7 cellular contexts compared by ENCODE assay signal in the genomic region with DNA sequence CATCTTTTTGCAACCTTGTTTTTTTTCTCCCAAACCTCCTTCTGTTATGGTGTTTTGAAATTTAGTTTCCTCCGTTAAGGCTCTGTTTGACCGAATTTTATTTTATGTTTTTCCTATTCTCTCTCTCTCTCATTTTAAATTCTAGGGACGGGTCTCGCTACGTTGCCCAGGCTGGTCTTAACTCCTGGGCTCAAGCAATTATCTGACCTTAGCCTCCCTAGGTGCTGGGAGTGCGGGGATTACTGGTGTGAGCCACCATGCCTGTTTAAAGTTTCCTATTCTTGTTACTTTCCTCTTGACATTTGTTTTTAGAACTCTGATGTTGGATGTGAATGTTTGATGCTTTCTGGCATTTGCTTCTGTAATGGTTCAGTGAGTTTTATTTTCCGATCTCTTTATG. TPM values are rescaled to one million over a fixed set of nuclear protein-coding genes. Genes with fewer than 3 reads are reported as not detected.
DNase-seq lines count a peak whose midpoint lies in the region; ATAC-seq and TF ChIP-seq lines count a peak whose summit lies in the region.

No MANE protein-coding gene starts in this region.

- H3K4me1 ChIP-seq in iPS-18a (ENCODE audit: control insufficient read depth, low read depth, low read length), result peaks cover 6% of the 10 kb centered on the region

- H3K4me3 ChIP-seq in iPS-18a (ENCODE audit: low read length), result peak overlapping the region; percentile 97

- ATAC-seq in activated CD8-positive, alpha-beta T cell treated with anti-CD3 and anti-CD28 coated beads, Interleukin-2, amount 10 ng/mL, durations not matched to agents 7 days and 5 days, result no peak
- no peak for ATAC-seq in stimulated activated memory B cell treated with anti-CD40 and anti-IgM and Interleukin-4, amounts not matched to agents 10 μg/mL and 1 μg/mL and 100 μg/mL, for 72 hours
- no peak for ATAC-seq in GM18909 (IDR thresholded peaks at IDR 0.05; ENCODE audit: poor library complexity, unreplicated experiment)

- H3K27me3 Mint-ChIP-seq in HFFc6 (ENCODE audit: insufficient read depth), result no peaks in the 10 kb centered on the region
- peaks cover 14% of the 10 kb centered on the region for H3K27me3 Mint-ChIP-seq in activated CD8-positive, alpha-beta T cell treated with anti-CD3 and anti-CD28 coated beads, Interleukin-2, amount 10 ng/mL, durations not matched to agents 7 days and 5 days (ENCODE audit: low read depth)
- H3K27me3 Mint-ChIP-seq in stimulated activated memory B cell treated with anti-CD40 and anti-IgM and Interleukin-4, amounts not matched to agents 10 μg/mL and 1 μg/mL and 100 μg/mL, for 72 hours, result no peaks in the 10 kb centered on the region

- H3K36me3 ChIP-seq in iPS-18a (ENCODE audit: control insufficient read depth, low read depth, low read length), result peaks cover 28% of the 10 kb centered on the region

- no peaks in the 10 kb centered on the region for H3K9me3 ChIP-seq in iPS-18a (ENCODE audit: control insufficient read depth, low read depth, low read length)

- CTCF ChIA-PET in activated CD8-positive, alpha-beta T cell treated with anti-CD3 and anti-CD28 coated beads, Interleukin-2, amount 10 ng/mL, durations not matched to agents 7 days and 5 days (lab: Charles Lee), result no interaction called here

- peak overlapping the region; percentile 64 for H3K27ac Mint-ChIP-seq in HFFc6
- peak overlapping the region; percentile 65 for H3K27ac Mint-ChIP-seq in activated CD8-positive, alpha-beta T cell treated with anti-CD3 and anti-CD28 coated beads, Interleukin-2, amount 10 ng/mL, durations not matched to agents 7 days and 5 days
- peak overlapping the region; percentile 92 for H3K27ac Mint-ChIP-seq in stimulated activated memory B cell treated with anti-CD40 and anti-IgM and Interleukin-4, amounts not matched to agents 10 μg/mL and 1 μg/mL and 100 μg/mL, for 72 hours

- H3K9ac ChIP-seq in iPS-18a (ENCODE audit: low read length), result peak overlapping the region; percentile 91

- H3K27me3 ChIP-seq in iPS-18a (ENCODE audit: control insufficient read depth, insufficient read depth, low read length), result no peaks in the 10 kb centered on the region

- TF ChIP-seq CTCF in HFFc6 (IDR thresholded peaks at IDR 0.05), result no peak

- peak overlapping the region; percentile 96 for H3K4me3 Mint-ChIP-seq in HFFc6
- peak overlapping the region; percentile 82 for H3K4me3 Mint-ChIP-seq in activated CD8-positive, alpha-beta T cell treated with anti-CD3 and anti-CD28 coated beads, Interleukin-2, amount 10 ng/mL, durations not matched to agents 7 days and 5 days
- peak overlapping the region; percentile 94 for H3K4me3 Mint-ChIP-seq in stimulated activated memory B cell treated with anti-CD40 and anti-IgM and Interleukin-4, amounts not matched to agents 10 μg/mL and 1 μg/mL and 100 μg/mL, for 72 hours

- POLR2A ChIA-PET in activated CD8-positive, alpha-beta T cell treated with anti-CD3 and anti-CD28 coated beads, Interleukin-2, amount 10 ng/mL, durations not matched to agents 7 days and 5 days (lab: Charles Lee), result no interaction called here

- DNase-seq in HFFc6, result no peak
- DNase-seq in activated CD8-positive, alpha-beta T cell treated with anti-CD3 and anti-CD28 coated beads, Interleukin-2, amount 10 ng/mL, durations not matched to agents 7 days and 5 days, result no peak
- DNase-seq in GDM1 (lab: John Stamatoyannopoulos, UW), result no peak
- no peak for DNase-seq in HK-2 (ENCODE audit: unreplicated experiment)

- no peak overlapping the region for H3K27ac ChIP-seq in iPS-18a (ENCODE audit: low read length)

- peaks cover 37% of the 10 kb centered on the region for H3K4me1 Mint-ChIP-seq in HFFc6 (ENCODE audit: low read depth)
- peaks cover 29% of the 10 kb centered on the region for H3K4me1 Mint-ChIP-seq in activated CD8-positive, alpha-beta T cell treated with anti-CD3 and anti-CD28 coated beads, Interleukin-2, amount 10 ng/mL, durations not matched to agents 7 days and 5 days (ENCODE audit: low read depth)
- H3K4me1 Mint-ChIP-seq in stimulated activated memory B cell treated with anti-CD40 and anti-IgM and Interleukin-4, amounts not matched to agents 10 μg/mL and 1 μg/mL and 100 μg/mL, for 72 hours, result peaks cover 21% of the 10 kb centered on the region

- no peaks in the 10 kb centered on the region for H3K9me3 Mint-ChIP-seq in HFFc6
- H3K9me3 Mint-ChIP-seq in activated CD8-positive, alpha-beta T cell treated with anti-CD3 and anti-CD28 coated beads, Interleukin-2, amount 10 ng/mL, durations not matched to agents 7 days and 5 days (ENCODE audit: insufficient read depth), result no peaks in the 10 kb centered on the region
- peaks cover 2% of the 10 kb centered on the region for H3K9me3 Mint-ChIP-seq in stimulated activated memory B cell treated with anti-CD40 and anti-IgM and Interleukin-4, amounts not matched to agents 10 μg/mL and 1 μg/mL and 100 μg/mL, for 72 hours

- H3K36me3 Mint-ChIP-seq in HFFc6 (ENCODE audit: low read depth), result peaks cover 16% of the 10 kb centered on the region
- H3K36me3 Mint-ChIP-seq in activated CD8-positive, alpha-beta T cell treated with anti-CD3 and anti-CD28 coated beads, Interleukin-2, amount 10 ng/mL, durations not matched to agents 7 days and 5 days (ENCODE audit: low read depth), result peaks cover 32% of the 10 kb centered on the region
- H3K36me3 Mint-ChIP-seq in stimulated activated memory B cell treated with anti-CD40 and anti-IgM and Interleukin-4, amounts not matched to agents 10 μg/mL and 1 μg/mL and 100 μg/mL, for 72 hours, result peaks cover 11% of the 10 kb centered on the region

RNA-seq across cellular contexts. Expression of a gene that starts 1.0 kb away (rescaled TPM):
- 10 to 100 TPM; 56.4 to 65.1 (median 58.9) TPM for total RNA-seq in HFFc6 (2021; fragmentation: NEBNext Ultra II Directional; extraction: Animal tissue kit (Norgen Biotek cat#: 25700))
- total RNA-seq in activated CD8-positive, alpha-beta T cell treated with anti-CD3 and anti-CD28 coated beads, Interleukin-2, amount 10 ng/mL, durations not matched to agents 7 days and 5 days, result 10 to 100 TPM; 39.6 to 42.4 TPM

RNA-seq across cellular contexts. Expression of a gene that starts 9.0 kb away (rescaled TPM):
- 10 to 100 TPM; 22.0 to 25.9 (median 24.9) TPM for total RNA-seq in HFFc6 (2021; fragmentation: NEBNext Ultra II Directional; extraction: Animal tissue kit (Norgen Biotek cat#: 25700))
- total RNA-seq in activated CD8-positive, alpha-beta T cell treated with anti-CD3 and anti-CD28 coated beads, Interleukin-2, amount 10 ng/mL, durations not matched to agents 7 days and 5 days, result under 1 TPM in 1 of 2 experiments, not detected in 1; 0.08 TPM

Comparison
In these comparisons a context has a peak if more than half of its experiments do, and no peak if none do; other contexts are left out.
1. RNA of a gene that starts 9.0 kb away (total RNA-seq): 22.0 to 25.9 TPM in HFFc6; 0.08 TPM in activated CD8-positive, alpha-beta T cell treated with anti-CD3 and anti-CD28 coated beads, Interleukin-2, amount 10 ng/mL, durations not matched to agents 7 days and 5 days; every median in the first group is over 10 times any median in the second.
2. Peak in every context shown above with its lines, with median percentiles within 50 percentile points of each other: H3K27ac Mint-ChIP-seq and H3K4me3 Mint-ChIP-seq.